20 cellular contexts compared by ENCODE assay signal in genomic region chr6:90689172-90689571, GRCh38.
DNase-seq lines count a peak whose midpoint lies in the region; ATAC-seq lines count a peak whose summit lies in the region.
"Had no signal": no experiment of that assay in that cellular context is flagged by ENCODE, and none has a peak within 500 bp of the region (broad histone marks: within the 10 kb centered on the region; RNA-seq: fewer than 3 reads in every experiment).

No MANE protein-coding gene starts in this region.

- no peaks in the 10 kb centered on the region for H3K4me1 Mint-ChIP-seq in memory B cell
- H3K4me1 Mint-ChIP-seq in activated CD4-positive, alpha-beta T cell treated with anti-CD3 and anti-CD28 coated beads for 36 hours = no peaks in the 10 kb centered on the region
- H3K4me1 Mint-ChIP-seq: CD4-positive, CD25-positive, alpha-beta regulatory T cell; CD8-positive, alpha-beta memory T cell had no signal

- peaks cover 17% of the 10 kb centered on the region for H3K27me3 Mint-ChIP-seq in memory B cell
- peaks cover 17% of the 10 kb centered on the region for H3K27me3 Mint-ChIP-seq in activated CD4-positive, alpha-beta T cell treated with anti-CD3 and anti-CD28 coated beads for 36 hours

- H3K9me3 Mint-ChIP-seq in memory B cell = peaks cover 2% of the 10 kb centered on the region
- no peaks in the 10 kb centered on the region for H3K9me3 Mint-ChIP-seq in activated CD4-positive, alpha-beta T cell treated with anti-CD3 and anti-CD28 coated beads for 36 hours (ENCODE audit: low read depth)

- no peak overlapping the region for H3K27ac Mint-ChIP-seq in memory B cell
- no peak overlapping the region for H3K27ac Mint-ChIP-seq in activated CD4-positive, alpha-beta T cell treated with anti-CD3 and anti-CD28 coated beads for 36 hours
- H3K27ac Mint-ChIP-seq: CD4-positive, CD25-positive, alpha-beta regulatory T cell; CD8-positive, alpha-beta memory T cell had no signal

- POLR2A ChIA-PET in activated CD4-positive, alpha-beta T cell treated with anti-CD3 and anti-CD28 coated beads for 36 hours (lab: Charles Lee) = no interaction called here

- ATAC-seq in memory B cell (ENCODE audit: low read depth) (peak; percentile 27), GM18519 (IDR thresholded peaks at IDR 0.05; ENCODE audit: low FRiP score, unreplicated experiment) (no peak)
- no peak for ATAC-seq in activated CD4-positive, alpha-beta T cell treated with anti-CD3 and anti-CD28 coated beads for 36 hours
- ATAC-seq: K562 had no signal

- DNase-seq in SKM-1 treated with dmso at 0.1 percent for 144 hours (lab: John Stamatoyannopoulos, UW; ENCODE audit: unreplicated experiment) (peak; percentile 36), SKM-1 (lab: John Stamatoyannopoulos, UW; ENCODE audit: unreplicated experiment) (no peak), MV-4-11 (lab: John Stamatoyannopoulos, UW) (peak; percentile 2), memory B cell (ENCODE audit: low spot score in 2 of 2) (no peak)
- no peak for DNase-seq in activated CD4-positive, alpha-beta T cell treated with anti-CD3 and anti-CD28 coated beads for 36 hours
- no peak for DNase-seq in effector CD8-positive, alpha-beta T cell (lab: John Stamatoyannopoulos, UW)
- DNase-seq: ACHN; BE2C; C1 segment of cervical spinal cord; CD4-positive, CD25-positive, alpha-beta regulatory T cell; CD8-positive, alpha-beta memory T cell; COR-L47; DMS 273 treated with DMSO at 0.1 percent for 48 hours; DMS53; DND-41; EL; GM23248; IMR-90 had no signal

- intact Hi-C loops in activated CD4-positive, alpha-beta T cell treated with anti-CD3 and anti-CD28 coated beads for 36 hours (cut with DNase I, micrococcal nuclease) = no loop called here

- no peak overlapping the region for H3K4me3 Mint-ChIP-seq in memory B cell
- no peak overlapping the region for H3K4me3 Mint-ChIP-seq in activated CD4-positive, alpha-beta T cell treated with anti-CD3 and anti-CD28 coated beads for 36 hours
- H3K4me3 Mint-ChIP-seq: CD4-positive, CD25-positive, alpha-beta regulatory T cell; CD8-positive, alpha-beta memory T cell had no signal

- CTCF ChIA-PET in activated CD4-positive, alpha-beta T cell treated with anti-CD3 and anti-CD28 coated beads for 36 hours (lab: Charles Lee) = interaction anchor here (1.2 kb wide), 1 partner anchor 90 kb away, joined by 3 read pairs; no protein-coding TSS in a partner anchor

- no peaks in the 10 kb centered on the region for H3K36me3 Mint-ChIP-seq in memory B cell
- no peaks in the 10 kb centered on the region for H3K36me3 Mint-ChIP-seq in activated CD4-positive, alpha-beta T cell treated with anti-CD3 and anti-CD28 coated beads for 36 hours (ENCODE audit: low read depth)
- H3K36me3 Mint-ChIP-seq: CD4-positive, CD25-positive, alpha-beta regulatory T cell; CD8-positive, alpha-beta memory T cell had no signal

Comparison
In these comparisons a context has a peak if more than half of its experiments do, and no peak if none do; other contexts are left out.
1. DNase-seq: peak in SKM-1 treated with dmso at 0.1 percent for 144 hours (single experiment) and MV-4-11 (single experiment); none in SKM-1 (single experiment), memory B cell (0 of 2), activated CD4-positive, alpha-beta T cell treated with anti-CD3 and anti-CD28 coated beads for 36 hours (single experiment) and effector CD8-positive, alpha-beta T cell (single experiment).